Comparison of ENCODE assay signal across 12 cellular contexts in the genomic region with DNA sequence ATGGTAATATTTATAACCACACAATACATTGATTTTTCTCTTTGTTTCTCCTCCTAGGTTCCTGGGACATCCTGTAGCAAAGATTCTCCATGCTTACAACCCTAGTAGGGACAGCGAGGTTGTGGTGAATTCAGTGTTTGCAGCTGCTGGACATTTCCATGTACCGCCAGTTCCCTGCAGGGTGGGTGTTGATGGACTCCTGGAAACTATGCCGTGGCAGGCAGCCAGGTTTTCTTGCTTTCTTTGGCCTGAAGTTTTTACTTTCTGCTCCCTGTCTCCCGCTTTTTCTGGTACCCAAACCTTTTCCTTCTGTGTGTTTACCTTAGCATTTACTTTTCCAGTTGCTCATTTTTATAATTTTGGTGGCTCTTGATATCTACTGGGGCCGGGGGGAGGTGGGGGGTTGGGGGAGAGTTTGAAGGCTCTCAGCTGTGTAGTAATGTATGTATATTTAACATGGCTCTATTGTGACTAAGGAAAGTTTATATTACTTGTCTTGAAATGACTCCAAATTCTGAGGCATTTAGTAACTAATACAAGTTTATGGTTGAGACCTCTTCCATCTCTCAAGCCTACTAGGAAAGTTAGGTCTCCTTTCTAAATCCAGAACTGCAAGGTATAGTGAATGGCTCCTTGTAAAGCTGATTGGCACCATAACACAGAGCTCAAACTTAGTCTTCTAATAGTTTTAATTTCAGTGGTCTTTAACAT.
DNase-seq lines count a peak whose midpoint lies in the region; ATAC-seq and TF ChIP-seq lines count a peak whose summit lies in the region.
"Had no signal": no experiment of that assay in that cellular context is flagged by ENCODE, and none has a peak within 500 bp of the region (broad histone marks: within the 10 kb centered on the region; RNA-seq: fewer than 3 reads in every experiment).

No MANE protein-coding gene starts in this region.

- H3K9me3 ChIP-seq in adipocyte (ENCODE audit: control insufficient read depth, low read length) = no peaks in the 10 kb centered on the region
- peaks cover 2% of the 10 kb centered on the region for H3K9me3 ChIP-seq in left ventricle myocardium inferior (replicated peaks)
- H3K9me3 ChIP-seq in sigmoid colon = no peaks in the 10 kb centered on the region
- no peaks in the 10 kb centered on the region for H3K9me3 ChIP-seq in PC-9 (ENCODE audit: insufficient read depth, low read depth)

- H3K4me3 Mint-ChIP-seq in effector memory CD8-positive, alpha-beta T cell = no peak overlapping the region

- H3K36me3 ChIP-seq in adipocyte (ENCODE audit: control insufficient read depth, insufficient read depth, low read length, severe bottlenecking) (no peaks in the 10 kb centered on the region), left ventricle myocardium inferior (peaks cover 22% of the 10 kb centered on the region), sigmoid colon (peaks cover 0 to 12% (median 0%) of the 10 kb centered on the region in 4 donors), PC-9 (ENCODE audit: low read depth) (no peaks in the 10 kb centered on the region)

- 25 to 48% methylated on average over 5 of the region's 5 CpGs for WGBS in sigmoid colon, 2 donors

- H3K9ac ChIP-seq in adipocyte (ENCODE audit: low read length) = no peak overlapping the region
- H3K9ac ChIP-seq: parathyroid adenoma had no signal

- H2AFZ ChIP-seq in PC-9 = no peak overlapping the region
- H2AFZ ChIP-seq: parathyroid adenoma had no signal

- intact Hi-C loops in left ventricle myocardium inferior (cut with micrococcal nuclease) = no loop called here
- intact Hi-C loops in sigmoid colon (cut with DNase I) = no loop called here
- intact Hi-C loops in PC-9 (cut with micrococcal nuclease; ENCODE audit: unreplicated experiment) = no loop called here

- H3K27me3 Mint-ChIP-seq in effector memory CD8-positive, alpha-beta T cell = no peaks in the 10 kb centered on the region

- H3K9me2 ChIP-seq in PC-9 (ENCODE audit: insufficient read depth) = no peaks in the 10 kb centered on the region

- H3K27me3 ChIP-seq in adipocyte (replicated peaks; ENCODE audit: control insufficient read depth, insufficient read depth, low read length) = no peaks in the 10 kb centered on the region
- H3K27me3 ChIP-seq in left ventricle myocardium inferior (ENCODE audit: low read depth) = no peaks in the 10 kb centered on the region
- no peaks in the 10 kb centered on the region for H3K27me3 ChIP-seq in sigmoid colon
- no peaks in the 10 kb centered on the region for H3K27me3 ChIP-seq in PC-9 (ENCODE audit: insufficient read depth, low read depth)

- H3K4me3 ChIP-seq in adipocyte (ENCODE audit: low read length) (no peak overlapping the region), left ventricle myocardium inferior (peak overlapping the region; percentile 49), sigmoid colon (no peak overlapping the region), PC-9 (no peak overlapping the region)

- no peaks in the 10 kb centered on the region for H4K20me1 ChIP-seq in PC-9 (ENCODE audit: insufficient read depth)

- H3K27ac ChIP-seq in left ventricle myocardium inferior (replicated peaks) (peak overlapping the region; percentile 89), sigmoid colon (peak overlapping the region; percentile 35 to 78 (median 63)), PC-9 (no peak overlapping the region)
- H3K27ac ChIP-seq: epithelial cell of prostate, parathyroid adenoma had no signal

- TF ChIP-seq EP300 in sigmoid colon (IDR thresholded peaks at IDR 0.05) = no peak

- TF ChIP-seq CTCF in left ventricle myocardium inferior (IDR thresholded peaks at IDR 0.05; ENCODE audit: borderline replicate concordance) (peak; percentile 12), sigmoid colon (IDR thresholded peaks at IDR 0.05) (no peak), PC-9 (conservative IDR thresholded peaks at IDR 0.05) (no peak)

- H3K4me1 Mint-ChIP-seq in effector memory CD8-positive, alpha-beta T cell (ENCODE audit: low read depth in 2 of 2) = peaks cover 9 to 20% of the 10 kb centered on the region in 2 donors

- CTCF ChIA-PET in PC-9 (lab: Charles Lee) = no interaction called here

- H3K4me2 ChIP-seq in PC-9 = no peak overlapping the region

- peak overlapping the region in 1 of 2 donors; percentile 33 for H3K27ac Mint-ChIP-seq in effector memory CD8-positive, alpha-beta T cell

- TF ChIP-seq POLR2A in sigmoid colon (IDR thresholded peaks at IDR 0.05) = no peak

- BruUV-seq in PC-9 (replicated peaks; lab: Mats Ljungman, UMichigan) = no TSS peak

- peak; percentile 23 for DNase-seq in ELR (ENCODE audit: low read depth)
- peak; percentile 81 for DNase-seq in adipocyte (ENCODE audit: low read depth)
- peak; percentile 90 for DNase-seq in left ventricle myocardium inferior
- DNase-seq in sigmoid colon = peak; percentile 86
- DNase-seq in OCI-M2 (lab: John Stamatoyannopoulos, UW; ENCODE audit: unreplicated experiment) = no peak
- no peak for DNase-seq in PC-9
- no peak for DNase-seq in effector memory CD8-positive, alpha-beta T cell
- DNase-seq in inferior parietal cortex (ENCODE audit: extremely low spot score) = no peak
- DNase-seq: NCI-H2029; stimulated activated naive CD4-positive, alpha-beta T cell had no signal

- H3K36me3 Mint-ChIP-seq in effector memory CD8-positive, alpha-beta T cell (ENCODE audit: insufficient read depth) = peaks cover 38% of the 10 kb centered on the region

- ATAC-seq in effector memory CD8-positive, alpha-beta T cell (replicated peaks) = no peak

- H3K4me1 ChIP-seq in adipocyte (ENCODE audit: control insufficient read depth, insufficient read depth, low read length) (no peaks in the 10 kb centered on the region), left ventricle myocardium inferior (peaks cover 32% of the 10 kb centered on the region), sigmoid colon (peaks cover 0 to 39% (median 37%) of the 10 kb centered on the region in 4 donors), PC-9 (replicated peaks; ENCODE audit: insufficient read depth) (no peaks in the 10 kb centered on the region)
- H3K4me1 ChIP-seq: parathyroid adenoma had no signal

- no peaks in the 10 kb centered on the region for H3K9me3 Mint-ChIP-seq in effector memory CD8-positive, alpha-beta T cell

- H3K79me2 ChIP-seq in PC-9 (ENCODE audit: low read depth) = no peaks in the 10 kb centered on the region
- H3K79me2 ChIP-seq: parathyroid adenoma had no signal

- POLR2A ChIA-PET in PC-9 (lab: Charles Lee; ENCODE audit: unreplicated experiment) = interaction anchor here (0.6 kb wide), 1 partner anchor 88 kb away, joined by 3 read pairs; no protein-coding TSS in a partner anchor

- no peaks in the 10 kb centered on the region for H3F3A ChIP-seq in PC-9 (ENCODE audit: insufficient read depth, low read depth)

Comparison
In these comparisons a context has a peak if more than half of its experiments do, and no peak if none do; other contexts are left out.
1. DNase-seq: peak in ELR (single experiment), adipocyte (single experiment), left ventricle myocardium inferior (single experiment) and sigmoid colon (single experiment); none in OCI-M2 (single experiment), PC-9 (0 of 2), effector memory CD8-positive, alpha-beta T cell (0 of 3) and inferior parietal cortex (single experiment).